25 cellular contexts compared by ENCODE assay signal in the genomic region with DNA sequence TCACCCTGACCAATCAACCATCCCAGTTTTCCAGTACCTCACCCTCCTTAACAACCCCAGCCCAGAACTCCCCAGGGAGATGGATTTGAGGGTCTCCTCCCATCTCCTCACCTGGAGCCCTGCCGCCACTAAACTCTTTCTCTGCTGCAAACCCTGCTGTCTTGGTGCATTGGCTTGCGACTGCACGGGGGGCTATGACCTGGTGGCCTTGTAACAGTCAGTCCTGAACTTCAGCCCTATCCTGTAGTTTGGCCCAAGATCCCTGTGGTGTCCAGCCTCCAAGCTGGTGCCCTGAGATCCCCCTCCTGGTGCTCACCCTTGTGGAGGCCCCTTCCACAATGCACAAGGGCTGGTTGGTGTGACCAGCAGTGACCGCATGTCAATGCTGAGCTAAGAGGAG.
A peak's percentile ranks its signal among the peaks of the same experiment; 100 is the strongest.
DNase-seq lines count a peak whose midpoint lies in the region; ATAC-seq, FAIRE-seq and TF ChIP-seq lines count a peak whose summit lies in the region.
"Had no signal": no experiment of that assay in that cellular context is flagged by ENCODE, and none has a peak within 500 bp of the region (broad histone marks: within the 10 kb centered on the region; RNA-seq: fewer than 3 reads in every experiment).

No MANE protein-coding gene starts in this region.

- FAIRE-seq in K562 (lab: Jason Lieb, UNC) (no peak), frontal cortex (lab: Jason Lieb, UNC) (no peak)
- FAIRE-seq: A549, D721Med, GM12878, GM18507, H54 had no signal

- H3K27me3 ChIP-seq in K562 (ENCODE audit: control insufficient read depth in 2 of 2, insufficient read depth in 2 of 2, low read length in 2 of 2), result peaks cover 36 to 96% of the 10 kb centered on the region in 2 experiments
- peaks cover 0 to 55% (median 13%) of the 10 kb centered on the region in 7 donors for H3K27me3 ChIP-seq in spleen (replicated peaks in 1 of 7)
- H3K27me3 ChIP-seq: BE2C had no signal

- no peak for ATAC-seq in K562
- ATAC-seq in GM21723 (IDR thresholded peaks at IDR 0.05; ENCODE audit: unreplicated experiment), result no peak
- ATAC-seq: A549, GM12878 had no signal

- H3K4me3 ChIP-seq in HEK293 (ENCODE audit: low read depth, low read length) (no peak overlapping the region), K562 (no peak overlapping the region), spleen (no peak overlapping the region)
- H3K4me3 ChIP-seq: A549; BLaER1 treated with 17β-estradiol and CSF1 and Interleukin-3, amounts not matched to agents 10 nM and 100 nM; GM12878; HAP-1 had no signal

- no peak for TF ChIP-seq EP300 in K562 (IDR thresholded peaks at IDR 0.05; ENCODE audit: low read length)

- TF ChIP-seq POLR2A in K562 (conservative IDR thresholded peaks at IDR 0.05), result no peak
- no peak for TF ChIP-seq POLR2A in spleen (IDR thresholded peaks at IDR 0.05)

- no peak overlapping the region for H3K4me2 ChIP-seq in K562 (ENCODE audit: insufficient read depth, low read length)
- H3K4me2 ChIP-seq: A549; BLaER1 treated with 17β-estradiol and CSF1 and Interleukin-3, amounts not matched to agents 10 nM and 100 nM had no signal

- H3K79me2 ChIP-seq in K562 (ENCODE audit: control insufficient read depth, insufficient read depth, low read length), result no peaks in the 10 kb centered on the region

- H3K9me3 ChIP-seq in HEK293 (ENCODE audit: control insufficient read depth, insufficient read depth, low read depth, low read length) (no peaks in the 10 kb centered on the region), K562 (replicated peaks; ENCODE audit: control insufficient read depth, insufficient read depth, low read depth, low read length) (no peaks in the 10 kb centered on the region), spleen (peaks cover 0 to 18% (median 2%) of the 10 kb centered on the region in 8 donors)
- H3K9me3 ChIP-seq: HAP-1 had no signal

- CTCF ChIA-PET in HEK293 (lab: Yijun Ruan, JAX) (interaction anchor here (0.6 to 4.1 kb wide), 4 partner anchors 13 to 446 kb away, joined by 3 to 21 read pairs (median 6); no protein-coding TSS in a partner anchor), K562 (lab: Yijun Ruan, JAX; ENCODE audit: low intra/inter-chr PET ratio) (no interaction called here)

- no peak for TF ChIP-seq RAD21 in K562 (CRISPR knock-in tag; conservative IDR thresholded peaks at IDR 0.05 in 1 of 2, IDR thresholded peaks at IDR 0.05 in 1 of 2)

- intact Hi-C loops in K562 (cut with micrococcal nuclease), result loop anchor here (5.0 kb wide), 1 partner anchor 281 kb away; no protein-coding TSS in a partner anchor
- intact Hi-C loops in spleen (cut with DNase I; ENCODE audit: low total_unique reads), result no loop called here

- POLR2A ChIA-PET in HEK293 (lab: Yijun Ruan, JAX) (no interaction called here), K562 (lab: Yijun Ruan, JAX) (no interaction called here)

- H3K4me1 ChIP-seq in HEK293 (ENCODE audit: control insufficient read depth, insufficient read depth, low read length), result no peaks in the 10 kb centered on the region
- H3K4me1 ChIP-seq in K562 (replicated peaks in 1 of 2; ENCODE audit: control insufficient read depth in 2 of 2, insufficient read depth in 2 of 2, low read length in 2 of 2), result peaks cover 0 to 26% of the 10 kb centered on the region in 2 experiments; a peak in 2 of 5 replicates
- peaks cover 8 to 17% (median 11%) of the 10 kb centered on the region in 6 donors for H3K4me1 ChIP-seq in spleen
- H3K4me1 ChIP-seq: A549; BE2C; BLaER1 treated with 17β-estradiol and CSF1 and Interleukin-3, amounts not matched to agents 10 nM and 100 nM; HAP-1 had no signal

- H3K27ac ChIP-seq in HEK293 (ENCODE audit: extremely low read depth, low read depth, low read length) (no peak overlapping the region), K562 (ENCODE audit: extremely low read depth, low read depth, low read length) (no peak overlapping the region), spleen (no peak overlapping the region)
- H3K27ac ChIP-seq: A549; BLaER1 treated with 17β-estradiol and CSF1 and Interleukin-3, amounts not matched to agents 10 nM and 100 nM had no signal

- TF ChIP-seq CTCF in HEK293 (tag by site-specific recombination; IDR thresholded peaks at IDR 0.05), result no peak
- no peak for TF ChIP-seq CTCF in K562 (IDR thresholded peaks at IDR 0.05 in 2 of 3, conservative IDR thresholded peaks at IDR 0.05 in 1 of 3; ENCODE audit: insufficient read depth in 2 of 3, low read depth in 1 of 3, low read length in 3 of 3)
- no peak for TF ChIP-seq CTCF in spleen (IDR thresholded peaks at IDR 0.05 in 8 of 11, conservative IDR thresholded peaks at IDR 0.05 in 3 of 11)

- in situ Hi-C loops in K562 (cut with MboI), result no loop called here

- no peaks in the 10 kb centered on the region for H3K9me1 ChIP-seq in K562 (ENCODE audit: control insufficient read depth, insufficient read depth, low read length)

- DNase-seq in K562 (ENCODE audit: extremely low read depth in 1 of 4, low spot score in 3 of 4) (no peak), mesenteric fat pad (ENCODE audit: low spot score) (peak; percentile 16), spleen (peak; percentile 45), frontal cortex (ENCODE audit: low spot score in 2 of 2) (no peak), MV-4-11 (lab: John Stamatoyannopoulos, UW) (no peak)
- DNase-seq: 8988T; ACHN; AML-193; BE2C; CD4-positive, alpha-beta T cell; CD8-positive, alpha-beta memory T cell; DMS 273 treated with DMSO at 0.1 percent for 48 hours; DMS79; EL; GDM1; GOT3 had no signal

- BruUV-seq in K562 (replicated peaks; lab: Mats Ljungman, UMichigan), result no TSS peak

- WGBS in K562 (ENCODE audit: insufficient coverage, low coverage, missing lambda C conversion rate), result 3% methylated on average over 4 of the region's 4 CpGs
- WGBS in spleen, 5 donors, result 81 to 100% (median 98%) methylated on average over 3 to 4 of the region's 4 CpGs

- H2AFZ ChIP-seq in K562 (ENCODE audit: low read depth, low read length), result no peak overlapping the region

- H3K9ac ChIP-seq in K562 (ENCODE audit: insufficient read depth in 1 of 2, low read depth in 2 of 2, low read length in 2 of 2), result no peak overlapping the region
- H3K9ac ChIP-seq: BLaER1 treated with 17β-estradiol and CSF1 and Interleukin-3, amounts not matched to agents 10 nM and 100 nM had no signal

- H3K36me3 ChIP-seq in HEK293 (ENCODE audit: control insufficient read depth in 2 of 2, insufficient read depth in 1 of 2, low read length in 2 of 2), result no peaks in the 10 kb centered on the region
- no peaks in the 10 kb centered on the region for H3K36me3 ChIP-seq in K562 (ENCODE audit: control insufficient read depth, insufficient read depth, low read length)
- no peaks in the 10 kb centered on the region for H3K36me3 ChIP-seq in spleen
- H3K36me3 ChIP-seq: BE2C; BLaER1 treated with 17β-estradiol and CSF1 and Interleukin-3, amounts not matched to agents 10 nM and 100 nM; HAP-1 had no signal

- H4K20me1 ChIP-seq in K562 (replicated peaks; ENCODE audit: control insufficient read depth, insufficient read depth, low read length), result no peaks in the 10 kb centered on the region
- H4K20me1 ChIP-seq: BLaER1 treated with 17β-estradiol and CSF1 and Interleukin-3, amounts not matched to agents 10 nM and 100 nM had no signal

TF ChIP-seq in HEK293, 187 proteins besides CTCF, POLR2A, EP300 and RAD21:
- no peak for TF ChIP-seq ZNF707 (tag by site-specific recombination; IDR thresholded peaks at IDR 0.05)
- peak; percentile 86 for TF ChIP-seq SETDB1 (IDR thresholded peaks at IDR 0.05; ENCODE audit: insufficient read length, low read length)

TF ChIP-seq in K562, 482 proteins besides CTCF, POLR2A, EP300 and RAD21:
- TF ChIP-seq CBX5 (IDR thresholded peaks at IDR 0.05; ENCODE audit: borderline replicate concordance, low read depth), result 0 out of 2 replicates have a peak, but pooled peaks have one; percentile 27
- no peak for TF ChIP-seq VEZF1 (CRISPR knock-in tag; IDR thresholded peaks at IDR 0.05)

Comparison
In these comparisons a context has a peak if more than half of its experiments do, and no peak if none do; other contexts are left out.
1. DNase-seq: peak in mesenteric fat pad (single experiment) and spleen (single experiment); none in K562 (0 of 4), frontal cortex (0 of 2) and MV-4-11 (single experiment).
2. Of the 44 proteins assayed by ChIP-seq in both K562 and HEK293: peak only in K562: none; only in HEK293: SETDB1; in both: none; in neither: 43.